In the genomic region with DNA sequence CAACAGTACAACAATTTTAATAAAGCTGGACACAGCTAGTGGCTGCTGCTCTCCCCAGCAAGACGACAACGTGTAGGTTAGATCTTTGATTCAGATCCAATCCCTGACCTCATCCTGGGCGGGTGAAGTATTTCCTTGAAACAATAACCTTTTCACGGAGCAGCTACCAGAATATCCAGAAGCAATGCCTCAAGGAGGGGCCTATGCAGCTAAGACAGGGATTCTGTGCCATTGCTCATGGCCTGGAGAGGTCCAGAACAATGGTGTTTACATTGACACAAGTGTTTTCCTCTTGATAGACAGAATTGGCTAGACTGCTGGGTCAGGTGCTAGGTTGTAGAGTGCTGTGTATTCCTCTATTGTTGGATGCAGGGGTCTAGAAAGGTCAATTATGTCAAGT, we compare ENCODE assay signal across 17 cellular contexts.
"Had no signal": no experiment of that assay in that cellular context is flagged by ENCODE, and none has a peak within 500 bp of the region (broad histone marks: within the 10 kb centered on the region; RNA-seq: fewer than 3 reads in every experiment).

No MANE protein-coding gene starts in this region.

- H3K4me1 Mint-ChIP-seq: natural killer cell; neural crest cell; stimulated activated memory B cell treated with anti-CD40 and anti-IgM and Interleukin-4, amounts not matched to agents 10 μg/mL and 1 μg/mL and 100 μg/mL, for 72 hours had no signal

- H3K27ac Mint-ChIP-seq: natural killer cell; stimulated activated memory B cell treated with anti-CD40 and anti-IgM and Interleukin-4, amounts not matched to agents 10 μg/mL and 1 μg/mL and 100 μg/mL, for 72 hours; stimulated activated naive CD8-positive, alpha-beta T cell treated with anti-CD3 and anti-CD28 coated beads, Interleukin-15, amount 100 ng/mL, for 72 hours had no signal

- H3K27me3 Mint-ChIP-seq: stimulated activated memory B cell treated with anti-CD40 and anti-IgM and Interleukin-4, amounts not matched to agents 10 μg/mL and 1 μg/mL and 100 μg/mL, for 72 hours; stimulated activated naive CD8-positive, alpha-beta T cell treated with anti-CD3 and anti-CD28 coated beads, Interleukin-15, amount 100 ng/mL, for 72 hours had no signal

- DNase-seq: colonic mucosa; dermis blood vessel endothelial cell; erythroblast; foreskin melanocyte; head of caudate nucleus; natural killer cell; posterior cingulate gyrus; spleen; stimulated activated CD4-positive, alpha-beta T cell treated with anti-CD3 and anti-CD28 coated beads, Interleukin-15, amount 100 ng/mL, for 24 hours; stimulated activated CD4-positive, alpha-beta T cell treated with anti-CD3 and anti-CD28 coated beads, Interleukin-1b, Interleukin-23, amount 100 ng/mL, for 48 hours; stimulated activated CD4-positive, alpha-beta T cell treated with anti-CD3 and anti-CD28 coated beads, Interleukin-4, amount 100 ng/mL, for 24 hours; stimulated activated naive CD8-positive, alpha-beta T cell treated with anti-CD3 and anti-CD28 coated beads, Interleukin-15, amount 100 ng/mL, for 72 hours; testis; upper lobe of right lung had no signal

- H3K36me3 Mint-ChIP-seq: natural killer cell had no signal

- H3K4me3 Mint-ChIP-seq: natural killer cell; neural crest cell; stimulated activated memory B cell treated with anti-CD40 and anti-IgM and Interleukin-4, amounts not matched to agents 10 μg/mL and 1 μg/mL and 100 μg/mL, for 72 hours; stimulated activated naive CD8-positive, alpha-beta T cell treated with anti-CD3 and anti-CD28 coated beads, Interleukin-15, amount 100 ng/mL, for 72 hours had no signal

- ATAC-seq: natural killer cell; sciatic nerve; stimulated activated memory B cell treated with anti-CD40 and anti-IgM and Interleukin-4, amounts not matched to agents 10 μg/mL and 1 μg/mL and 100 μg/mL, for 72 hours; stimulated activated naive CD8-positive, alpha-beta T cell treated with anti-CD3 and anti-CD28 coated beads, Interleukin-15, amount 100 ng/mL, for 72 hours; upper lobe of right lung had no signal
